In genomic region chr2:74441690-74442482, GRCh38 we compare ENCODE assay signal across 8 cellular contexts. TPM values are rescaled to one million over a fixed set of nuclear protein-coding genes. Genes with fewer than 3 reads are reported as not detected.
A peak's percentile ranks its signal among the peaks of the same experiment; 100 is the strongest.
DNase-seq lines count a peak whose midpoint lies in the region; ATAC-seq and TF ChIP-seq lines count a peak whose summit lies in the region.

Gene RTKN, minus strand, starts transcription at chr2:74441937. Its CDS starts 121 bp downstream, at chr2:74441816.

- H3K27ac Mint-ChIP-seq in IgD-negative memory B cell (peak within 1 kb of the TSS in 1 of 3 donors; percentile 47), osteocyte (ENCODE audit: unreplicated experiment) (peak within 1 kb of the TSS; percentile 59)
- H3K27ac Mint-ChIP-seq in activated T-helper 17 cell treated with anti-CD3 and anti-CD28 coated beads, Interleukin-2, amount 50 U/mL, for 72 hours: no peak within 1 kb of the TSS

- peaks cover 11 to 17% (median 17%) of the 10 kb centered on the region in 3 donors for H3K4me1 Mint-ChIP-seq in IgD-negative memory B cell
- no peaks in the 10 kb centered on the region for H3K4me1 Mint-ChIP-seq in activated T-helper 17 cell treated with anti-CD3 and anti-CD28 coated beads, Interleukin-2, amount 50 U/mL, for 72 hours
- peaks cover 48% of the 10 kb centered on the region for H3K4me1 Mint-ChIP-seq in osteocyte (ENCODE audit: unreplicated experiment)

- peak; percentile 73 for DNase-seq in glomerular visceral epithelial cell (ENCODE audit: extremely low spot score)
- no peak for DNase-seq in osteocyte (ENCODE audit: extremely low spot score, unreplicated experiment)
- no peak for DNase-seq in SHP77 (lab: John Stamatoyannopoulos, UW)
- DNase-seq in central memory CD4-positive, alpha-beta T cell: no peak

- H3K27me3 Mint-ChIP-seq in IgD-negative memory B cell (peaks cover 18% of the 10 kb centered on the region), osteocyte (ENCODE audit: unreplicated experiment) (peaks cover 18% of the 10 kb centered on the region)
- H3K27me3 Mint-ChIP-seq in activated T-helper 17 cell treated with anti-CD3 and anti-CD28 coated beads, Interleukin-2, amount 50 U/mL, for 72 hours: peaks cover 19% of the 10 kb centered on the region

- no peak for TF ChIP-seq CTCF in osteocyte (IDR thresholded peaks at IDR 0.05)

- H3K4me3 Mint-ChIP-seq in IgD-negative memory B cell (peak within 1 kb of the TSS; percentile 80 to 91 (median 83)), osteocyte (ENCODE audit: unreplicated experiment) (peak within 1 kb of the TSS; percentile 88)
- peak within 1 kb of the TSS; percentile 74 for H3K4me3 Mint-ChIP-seq in activated T-helper 17 cell treated with anti-CD3 and anti-CD28 coated beads, Interleukin-2, amount 50 U/mL, for 72 hours

- H3K9me3 Mint-ChIP-seq in IgD-negative memory B cell (peaks cover 0 to 1% (median 0%) of the 10 kb centered on the region in 3 donors), osteocyte (ENCODE audit: unreplicated experiment) (no peaks in the 10 kb centered on the region)
- no peaks in the 10 kb centered on the region for H3K9me3 Mint-ChIP-seq in activated T-helper 17 cell treated with anti-CD3 and anti-CD28 coated beads, Interleukin-2, amount 50 U/mL, for 72 hours

- H3K36me3 Mint-ChIP-seq in IgD-negative memory B cell (no peaks in the 10 kb centered on the region), osteocyte (ENCODE audit: unreplicated experiment) (no peaks in the 10 kb centered on the region)
- H3K36me3 Mint-ChIP-seq in activated T-helper 17 cell treated with anti-CD3 and anti-CD28 coated beads, Interleukin-2, amount 50 U/mL, for 72 hours (ENCODE audit: low read depth): no peaks in the 10 kb centered on the region

- ATAC-seq in GM18508 (IDR thresholded peaks at IDR 0.05; ENCODE audit: insufficient read depth, unreplicated experiment) (peak; percentile 47), GM19035 (IDR thresholded peaks at IDR 0.05; ENCODE audit: unreplicated experiment) (no peak)
- ATAC-seq in activated T-helper 17 cell treated with anti-CD3 and anti-CD28 coated beads, Interleukin-2, amount 50 U/mL, for 72 hours (replicated peaks): peak; percentile 64

RNA-seq across cellular contexts. Expression of gene RTKN, which starts in this region (rescaled TPM):
- polyA plus RNA-seq in IgD-negative memory B cell: 0.88 TPM
- total RNA-seq in activated T-helper 17 cell treated with anti-CD3 and anti-CD28 coated beads, Interleukin-2, amount 50 U/mL, for 72 hours: 1 to 10 TPM; 1.2 to 3.1 TPM
- 19.1 and 22.1 TPM in 2 replicates for total RNA-seq in osteocyte
